Comparison of ENCODE assay signal across 2 cellular contexts in genomic region chr10:74036474-74036873, GRCh38.
TF ChIP-seq lines count a peak whose summit lies in the region.

No MANE protein-coding gene starts in this region.

TF ChIP-seq in IMR-90, 13 proteins besides CTCF, POLR2A, EP300 and RAD21:
- no peak for TF ChIP-seq MXI1 (IDR thresholded peaks at IDR 0.05; ENCODE audit: borderline replicate concordance, low read depth, low read length)
- TF ChIP-seq ELK1 (IDR thresholded peaks at IDR 0.05; ENCODE audit: borderline replicate concordance, low read depth, low read length) = no peak
- TF ChIP-seq MAZ (IDR thresholded peaks at IDR 0.05; ENCODE audit: borderline replicate concordance, low read depth, low read length) = no peak
- TF ChIP-seq NFE2L2 (IDR thresholded peaks at IDR 0.05; ENCODE audit: low read depth, low read length) = no peak
- TF ChIP-seq CEBPB (IDR thresholded peaks at IDR 0.05; ENCODE audit: low read depth, low read length) = no peak
- TF ChIP-seq SMC3 (IDR thresholded peaks at IDR 0.05; ENCODE audit: low read depth, low read length) = no peak
- no peak for TF ChIP-seq BHLHE40 (IDR thresholded peaks at IDR 0.05; ENCODE audit: low read depth, low read length)
- no peak for TF ChIP-seq USF2 (IDR thresholded peaks at IDR 0.05; ENCODE audit: low read depth, low read length)
- TF ChIP-seq RCOR1 (IDR thresholded peaks at IDR 0.05; ENCODE audit: insufficient replicate concordance, low read length) = no peak
- TF ChIP-seq CHD1 (IDR thresholded peaks at IDR 0.05; ENCODE audit: low read depth, low read length) = no peak
- no peak for TF ChIP-seq FOS (IDR thresholded peaks at IDR 0.05; ENCODE audit: low read depth, low read length)
- no peak for TF ChIP-seq MAFK (IDR thresholded peaks at IDR 0.05; ENCODE audit: low read depth, low read length)
- no peak for TF ChIP-seq RFX5 (IDR thresholded peaks at IDR 0.05; ENCODE audit: low read depth, low read length)

TF ChIP-seq in H1, 55 proteins besides CTCF, POLR2A, EP300 and RAD21:
- peak; percentile 66; the same call in 1 of the 2 replicates for TF ChIP-seq KDM1A (IDR thresholded peaks at IDR 0.05; ENCODE audit: borderline replicate concordance, low read length)
- no peak for TF ChIP-seq USF2 (IDR thresholded peaks at IDR 0.05; ENCODE audit: low read length)
